ENCODE assay signal across 10 cellular contexts in the genomic region with DNA sequence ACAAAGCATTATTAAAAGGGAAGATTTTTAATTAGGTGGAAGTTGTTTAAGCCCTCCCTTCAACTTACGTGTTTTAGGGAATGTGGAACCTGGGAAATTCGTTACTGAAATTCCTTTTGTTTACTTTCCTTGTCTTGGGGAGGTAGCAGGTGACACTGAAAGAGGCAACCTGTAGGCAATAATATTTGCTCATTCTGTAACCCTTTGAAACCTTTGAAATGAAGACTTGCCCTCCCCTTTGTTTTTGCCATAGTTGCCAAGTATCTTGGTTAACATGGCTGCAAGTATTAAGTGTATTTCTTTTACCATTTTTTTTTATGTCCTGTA. TPM values are rescaled to one million over a fixed set of nuclear protein-coding genes. Genes with fewer than 3 reads are reported as not detected.
DNase-seq lines count a peak whose midpoint lies in the region; ATAC-seq and TF ChIP-seq lines count a peak whose summit lies in the region.
"Had no signal": no experiment of that assay in that cellular context is flagged by ENCODE, and none has a peak within 500 bp of the region (broad histone marks: within the 10 kb centered on the region; RNA-seq: fewer than 3 reads in every experiment).

No MANE protein-coding gene starts in this region.

- intact Hi-C loops in left ventricle myocardium inferior (cut with micrococcal nuclease) = no loop called here
- intact Hi-C loops in Right ventricle myocardium superior (cut with DNase I) = no loop called here
- intact Hi-C loops in upper lobe of right lung (cut with DNase I) = no loop called here

- H3K27ac ChIP-seq in left ventricle myocardium inferior (replicated peaks) (no peak overlapping the region), upper lobe of right lung (peak overlapping the region; percentile 51)

- peaks cover 66% of the 10 kb centered on the region for H3K4me1 ChIP-seq in left ventricle myocardium inferior
- peaks cover 32% of the 10 kb centered on the region for H3K4me1 ChIP-seq in upper lobe of right lung

- peaks cover 8% of the 10 kb centered on the region for H3K27me3 Mint-ChIP-seq in brain
- H3K27me3 Mint-ChIP-seq in mesothelial cell of epicardium (ENCODE audit: low read depth) = no peaks in the 10 kb centered on the region

- ATAC-seq in Right ventricle myocardium superior (ENCODE audit: poor library complexity) (no peak), upper lobe of right lung (no peak)

- TF ChIP-seq CTCF in left ventricle myocardium inferior (IDR thresholded peaks at IDR 0.05; ENCODE audit: borderline replicate concordance) = no peak
- no peak for TF ChIP-seq CTCF in brain (conservative IDR thresholded peaks at IDR 0.05)
- TF ChIP-seq CTCF in mesothelial cell of epicardium (IDR thresholded peaks at IDR 0.05; ENCODE audit: unreplicated experiment) = no peak
- no peak for TF ChIP-seq CTCF in upper lobe of right lung (IDR thresholded peaks at IDR 0.05)

- H3K4me1 Mint-ChIP-seq in brain (peaks cover 61% of the 10 kb centered on the region), mesothelial cell of epicardium (peaks cover 59% of the 10 kb centered on the region)

- H3K36me3 ChIP-seq in left ventricle myocardium inferior (no peaks in the 10 kb centered on the region), upper lobe of right lung (no peaks in the 10 kb centered on the region)

- H3K27me3 ChIP-seq in left ventricle myocardium inferior (ENCODE audit: low read depth) = no peaks in the 10 kb centered on the region
- H3K27me3 ChIP-seq in upper lobe of right lung = no peaks in the 10 kb centered on the region

- no peaks in the 10 kb centered on the region for H3K9me3 ChIP-seq in left ventricle myocardium inferior (replicated peaks)
- no peaks in the 10 kb centered on the region for H3K9me3 ChIP-seq in upper lobe of right lung

- H3K27ac Mint-ChIP-seq in brain (peak overlapping the region; percentile 85 to 97 (median 96)), mesothelial cell of epicardium (peak overlapping the region; percentile 98)

- peak overlapping the region; percentile 94 to 97 (median 96) for H3K4me3 Mint-ChIP-seq in brain
- peak overlapping the region; percentile 96 for H3K4me3 Mint-ChIP-seq in mesothelial cell of epicardium

- H3K9me3 Mint-ChIP-seq in brain = peaks cover 0 to 7% (median 0%) of the 10 kb centered on the region in 5 experiments
- no peaks in the 10 kb centered on the region for H3K9me3 Mint-ChIP-seq in mesothelial cell of epicardium

- H3K4me3 ChIP-seq in left ventricle myocardium inferior (peak overlapping the region; percentile 86), upper lobe of right lung (peak overlapping the region; percentile 62)

- H3K36me3 Mint-ChIP-seq in brain = peaks cover 41% of the 10 kb centered on the region
- H3K36me3 Mint-ChIP-seq in mesothelial cell of epicardium = peaks cover 9% of the 10 kb centered on the region

- DNase-seq in left ventricle myocardium inferior = no peak
- no peak for DNase-seq in Right ventricle myocardium superior
- DNase-seq in mesothelial cell of epicardium (ENCODE audit: low spot score in 2 of 2, unreplicated experiment in 2 of 2) = no peak
- DNase-seq in upper lobe of right lung = no peak
- no peak for DNase-seq in stimulated activated naive CD4-positive, alpha-beta T cell treated with Interleukin-2 at 50 U/mL for 16 hours (lab: John Stamatoyannopoulos, UW)
- DNase-seq in ureter (ENCODE audit: low spot score) = no peak
- DNase-seq in stimulated activated CD4-positive, alpha-beta T cell treated with anti-CD3 and anti-CD28 coated beads, Interleukin-4, amount 100 ng/mL, for 4 hours = no peak
- DNase-seq: effector memory CD4-positive, alpha-beta T cell; stimulated activated CD4-positive, alpha-beta T cell treated with anti-CD3 and anti-CD28 coated beads, Interleukin-4, amount 100 ng/mL, for 24 hours had no signal

RNA-seq across cellular contexts. Expression of gene MRPS6, which starts 1.7 kb away (rescaled TPM):
- total RNA-seq in left ventricle myocardium inferior (61.9 TPM), Right ventricle myocardium superior (74.4 TPM), mesothelial cell of epicardium (129 to 135 TPM (median 134 TPM) in 3 replicates), upper lobe of right lung (57.6 TPM), ureter (43.5 TPM)
- polyA plus RNA-seq in brain (ENCODE audit: insufficient read depth, low read depth, low replicate concordance) = 87.7 TPM

RNA-seq across cellular contexts. Expression of gene SLC5A3, which starts 1.7 kb away (rescaled TPM):
- total RNA-seq in left ventricle myocardium inferior (4.7 TPM), Right ventricle myocardium superior (5.1 TPM), mesothelial cell of epicardium (53.9 to 56.8 TPM (median 54.9 TPM) in 3 replicates), upper lobe of right lung (24.1 TPM), ureter (17.4 TPM)
- polyA plus RNA-seq in brain (ENCODE audit: insufficient read depth, low read depth, low replicate concordance) = 1.7 TPM
